In the genomic region with DNA sequence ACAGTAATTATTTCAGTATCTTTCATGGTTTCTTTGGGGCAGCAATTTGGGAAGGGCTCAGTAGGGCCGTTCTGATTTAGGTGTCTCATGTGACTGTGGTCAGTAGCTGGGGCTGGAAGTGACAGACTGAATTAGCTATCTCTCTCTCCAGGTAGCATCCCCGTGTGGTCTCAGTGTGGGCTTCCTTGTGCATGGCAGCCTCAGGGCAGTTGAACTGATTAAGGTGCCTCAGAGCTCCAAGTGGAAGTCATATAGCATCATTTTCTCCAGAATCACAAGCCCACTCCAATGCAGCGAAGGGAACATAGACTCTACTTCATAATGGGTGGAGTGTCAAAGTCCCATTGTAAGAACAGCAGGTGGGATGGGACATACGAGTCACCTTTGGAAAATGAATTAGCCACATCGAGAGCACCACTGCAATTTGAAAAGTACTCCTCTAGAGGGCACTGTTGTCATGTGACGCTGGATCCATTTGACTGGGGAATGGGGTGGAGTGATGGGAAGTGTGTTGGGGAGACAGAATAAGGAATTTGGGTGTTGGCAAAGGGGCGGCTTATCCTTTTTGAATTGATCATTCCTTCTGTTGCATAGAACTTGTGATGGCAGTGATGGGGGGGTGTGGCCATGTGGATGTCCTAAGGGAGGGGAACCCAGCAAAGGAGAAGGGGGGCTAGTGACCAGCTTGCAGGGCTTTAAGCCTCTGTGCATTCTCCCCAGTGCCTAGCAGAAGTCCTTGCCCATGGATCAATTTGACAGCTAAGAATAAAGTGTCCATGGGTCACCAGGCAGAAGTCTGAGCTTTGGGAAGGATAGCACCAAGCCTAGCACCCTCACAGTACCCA, we compare ENCODE assay signal across 9 cellular contexts. TPM values are rescaled to one million over a fixed set of nuclear protein-coding genes. Genes with fewer than 3 reads are reported as not detected.
DNase-seq lines count a peak whose midpoint lies in the region; ATAC-seq and TF ChIP-seq lines count a peak whose summit lies in the region.
"Had no signal": no experiment of that assay in that cellular context is flagged by ENCODE, and none has a peak within 500 bp of the region (broad histone marks: within the 10 kb centered on the region; RNA-seq: fewer than 3 reads in every experiment).

No MANE protein-coding gene starts in this region.

- no peak overlapping the region for H2BK12ac ChIP-seq in H9 (ENCODE audit: insufficient read length, low read depth, low read length)

- POLR2A ChIA-PET in CD8-positive, alpha-beta memory T cell (lab: Charles Lee) = no interaction called here

- ATAC-seq in gastroesophageal sphincter (no peak), HG02678 (IDR thresholded peaks at IDR 0.05; ENCODE audit: unreplicated experiment) (no peak), HG02642 (IDR thresholded peaks at IDR 0.05; ENCODE audit: poor library complexity, unreplicated experiment) (no peak)

- no peak overlapping the region for H3K14ac ChIP-seq in H9 (ENCODE audit: insufficient read depth, low read length)

- H2BK5ac ChIP-seq in H9 (ENCODE audit: insufficient read length, low read length) = no peak overlapping the region

- H3K79me2 ChIP-seq in H9 (ENCODE audit: insufficient read depth, low read length) = no peaks in the 10 kb centered on the region
- no peaks in the 10 kb centered on the region for H3K79me2 ChIP-seq in parathyroid adenoma

- no peak overlapping the region for H3K4ac ChIP-seq in H9 (ENCODE audit: low read depth, low read length)

- H3K23ac ChIP-seq in H9 (ENCODE audit: insufficient read length, low read depth, low read length) = no peak overlapping the region

- H3K27ac Mint-ChIP-seq in CD8-positive, alpha-beta memory T cell = peak overlapping the region in 1 of 8 donors; percentile 9
- no peak overlapping the region for H3K27ac Mint-ChIP-seq in H9

- H4K91ac ChIP-seq in H9 (ENCODE audit: insufficient read length, low read depth, low read length) = no peak overlapping the region

- H3K27me3 ChIP-seq in CD8-positive, alpha-beta memory T cell (ENCODE audit: insufficient read depth, low read length, poor library complexity, severe bottlenecking) = no peaks in the 10 kb centered on the region
- no peaks in the 10 kb centered on the region for H3K27me3 ChIP-seq in H9 (ENCODE audit: insufficient read depth, low read length)
- H3K27me3 ChIP-seq in gastroesophageal sphincter = peaks cover 24% of the 10 kb centered on the region
- no peaks in the 10 kb centered on the region for H3K27me3 ChIP-seq in parathyroid adenoma (ENCODE audit: control insufficient read depth, insufficient read depth, low read length)

- H2AFZ ChIP-seq in H9 (ENCODE audit: low read length) = no peak overlapping the region
- no peak overlapping the region for H2AFZ ChIP-seq in parathyroid adenoma

- no peaks in the 10 kb centered on the region for H3K36me3 Mint-ChIP-seq in CD8-positive, alpha-beta memory T cell
- H3K36me3 Mint-ChIP-seq in H9 (ENCODE audit: insufficient read depth in 1 of 3, low read depth in 3 of 3) = no peaks in the 10 kb centered on the region

- H3K4me2 ChIP-seq in H9 (ENCODE audit: insufficient read depth, insufficient read length, low read length) (no peak overlapping the region), parathyroid adenoma (ENCODE audit: low read length) (no peak overlapping the region)

- no peaks in the 10 kb centered on the region for H3K4me1 ChIP-seq in CD8-positive, alpha-beta memory T cell (ENCODE audit: insufficient read depth, low read length)
- H3K4me1 ChIP-seq in H9 (ENCODE audit: insufficient read depth, low read length) (no peaks in the 10 kb centered on the region), gastroesophageal sphincter (no peaks in the 10 kb centered on the region), parathyroid adenoma (no peaks in the 10 kb centered on the region)

- H3K9me3 Mint-ChIP-seq in CD8-positive, alpha-beta memory T cell = no peaks in the 10 kb centered on the region
- no peaks in the 10 kb centered on the region for H3K9me3 Mint-ChIP-seq in H9

- H2BK20ac ChIP-seq in H9 (ENCODE audit: low read depth, low read length, poor library complexity, severe bottlenecking) = no peak overlapping the region

- H2AK5ac ChIP-seq in H9 (ENCODE audit: insufficient read length, low read length) = no peak overlapping the region

- H3K9ac ChIP-seq in H9 (ENCODE audit: extremely low read depth, insufficient read length, low read length) = no peak overlapping the region
- H3K9ac ChIP-seq in parathyroid adenoma = no peak overlapping the region

- H3T11ph ChIP-seq in H9 (ENCODE audit: low read length) = no peak overlapping the region

- no peak overlapping the region for H3K27ac ChIP-seq in CD8-positive, alpha-beta memory T cell (ENCODE audit: low read depth, low read length)
- H3K27ac ChIP-seq in H9 (ENCODE audit: insufficient read length, low read depth, low read length) (no peak overlapping the region), gastroesophageal sphincter (no peak overlapping the region), parathyroid adenoma (no peak overlapping the region)
- H3K27ac ChIP-seq: SK-N-MC had no signal

- no peaks in the 10 kb centered on the region for H3K23me2 ChIP-seq in H9 (ENCODE audit: insufficient read length, low read depth, low read length, poor library complexity, severe bottlenecking)

- no peaks in the 10 kb centered on the region for H3K9me3 ChIP-seq in CD8-positive, alpha-beta memory T cell (ENCODE audit: low read length)
- no peaks in the 10 kb centered on the region for H3K9me3 ChIP-seq in H9 (ENCODE audit: control insufficient read depth, low read depth, low read length)
- no peaks in the 10 kb centered on the region for H3K9me3 ChIP-seq in gastroesophageal sphincter
- no peaks in the 10 kb centered on the region for H3K9me3 ChIP-seq in parathyroid adenoma (ENCODE audit: control insufficient read depth, low read length)

- no peaks in the 10 kb centered on the region for H3K79me1 ChIP-seq in H9 (ENCODE audit: insufficient read depth, low read depth, low read length, poor library complexity, severe bottlenecking)

- H3K56ac ChIP-seq in H9 (ENCODE audit: insufficient read length, low read depth, low read length) = no peak overlapping the region

- no CpG with 5 or more reads among the region's 7 CpGs for WGBS in H9 (ENCODE audit: extremely low coverage, insufficient read length, low lambda C conversion rate)
- 15 to 24% methylated on average over 6 to 7 of the region's 7 CpGs for WGBS in gastroesophageal sphincter (ENCODE audit: low coverage in 1 of 2), 2 donors

- peak in 4 of 5 donors; percentile 10 to 51 (median 34) for DNase-seq in CD8-positive, alpha-beta memory T cell
- peak; percentile 72 for DNase-seq in H9
- DNase-seq in NOMO-1 treated with DMSO at 0.1 percent for 48 hours (lab: John Stamatoyannopoulos, UW; ENCODE audit: unreplicated experiment) = peak; percentile 35
- DNase-seq in activated T-helper 1 cell treated with Interleukin-2 at 50 U/mL for 16 hours (ENCODE audit: low read depth) = peak; percentile 5

- no peaks in the 10 kb centered on the region for H3K4me1 Mint-ChIP-seq in CD8-positive, alpha-beta memory T cell
- peaks cover 3 to 9% of the 10 kb centered on the region in 2 experiments; a peak in 3 of 4 replicates for H3K4me1 Mint-ChIP-seq in H9

- CTCF ChIA-PET in CD8-positive, alpha-beta memory T cell (lab: Charles Lee) = interaction anchor here (0.7 to 3.1 kb wide), 12 partner anchors 9 to 306 kb away, joined by 3 to 34 read pairs (median 3); no protein-coding TSS in a partner anchor

- TF ChIP-seq POLR2A in gastroesophageal sphincter (IDR thresholded peaks at IDR 0.05) = no peak

- H4K5ac ChIP-seq in H9 (ENCODE audit: insufficient read length, low read depth, low read length) = no peak overlapping the region

- no peaks in the 10 kb centered on the region for H3K36me3 ChIP-seq in CD8-positive, alpha-beta memory T cell (ENCODE audit: insufficient read depth, low read length)
- no peaks in the 10 kb centered on the region for H3K36me3 ChIP-seq in gastroesophageal sphincter
- no peaks in the 10 kb centered on the region for H3K36me3 ChIP-seq in parathyroid adenoma (ENCODE audit: control insufficient read depth, insufficient read depth, low read length)

- TF ChIP-seq CTCF in H9 (conservative IDR thresholded peaks at IDR 0.05) (peak; percentile 90), gastroesophageal sphincter (IDR thresholded peaks at IDR 0.05) (peak in 3 of 4 experiments; percentile 23 to 64 (median 25)), parathyroid adenoma (IDR thresholded peaks at IDR 0.05) (peak; percentile 84)

- H4K20me1 ChIP-seq in H9 (ENCODE audit: control insufficient read depth, insufficient read depth, insufficient read length) = no peaks in the 10 kb centered on the region

- H2BK120ac ChIP-seq in H9 (ENCODE audit: low read depth, low read length, poor library complexity, severe bottlenecking) = no peak overlapping the region

- H3K4me3 Mint-ChIP-seq in CD8-positive, alpha-beta memory T cell = no peak overlapping the region
- H3K4me3 Mint-ChIP-seq in H9 = no peak overlapping the region

- H4K8ac ChIP-seq in H9 (replicated peaks; ENCODE audit: insufficient read length, low read depth, low read length) = no peak overlapping the region

- peaks cover 13 to 43% of the 10 kb centered on the region in 2 donors for H3K27me3 Mint-ChIP-seq in CD8-positive, alpha-beta memory T cell
- peaks cover 20% of the 10 kb centered on the region for H3K27me3 Mint-ChIP-seq in H9 (ENCODE audit: low read depth)

- no peak overlapping the region for H2BK15ac ChIP-seq in H9 (ENCODE audit: low read depth, low read length)

- no peak overlapping the region for H3K18ac ChIP-seq in H9 (ENCODE audit: insufficient read length, low read depth, low read length)

- no peak overlapping the region for H3K4me3 ChIP-seq in CD8-positive, alpha-beta memory T cell (ENCODE audit: low read length)
- H3K4me3 ChIP-seq in gastroesophageal sphincter (no peak overlapping the region), parathyroid adenoma (ENCODE audit: low read depth, low read length) (no peak overlapping the region)
- H3K4me3 ChIP-seq: SK-N-MC had no signal

- no peak for TF ChIP-seq EP300 in gastroesophageal sphincter (IDR thresholded peaks at IDR 0.05)

RNA-seq across cellular contexts. Expression of gene FAM136A, which starts 39.3 kb away (rescaled TPM):
- 100 to 1,000 TPM in 1 of 2 experiments, 10 to 100 TPM in 1; 99.4 to 102 TPM for total RNA-seq in CD8-positive, alpha-beta memory T cell
- 41.3 TPM for polyA plus RNA-seq in CD8-positive, alpha-beta memory T cell
- 118 and 119 TPM in 2 replicates for total RNA-seq in H9 (2021)
- 10 to 100 TPM; 17.9 to 33.0 (median 27.0) TPM for total RNA-seq in gastroesophageal sphincter

RNA-seq across cellular contexts. Expression of gene SNRPG, which starts 47.6 kb away (rescaled TPM):
- total RNA-seq in CD8-positive, alpha-beta memory T cell = 100 to 1,000 TPM; 497 to 551 TPM
- 267 TPM for polyA plus RNA-seq in CD8-positive, alpha-beta memory T cell
- total RNA-seq in H9 (2021) (408 and 422 TPM in 2 replicates), gastroesophageal sphincter (100 to 1,000 TPM in 2 of 4 donors, 10 to 100 TPM in 2; 64.4 to 139 (median 96.4) TPM)

Comparison
In these comparisons a context has a peak if more than half of its experiments do, and no peak if none do; other contexts are left out.
1. DNase-seq: peak in every context shown above with its lines; median percentile 72 in H9; 35 in NOMO-1 treated with DMSO at 0.1 percent for 48 hours; 34 in CD8-positive, alpha-beta memory T cell; 5 in activated T-helper 1 cell treated with Interleukin-2 at 50 U/mL for 16 hours.
2. CTCF ChIP-seq: peak in every context shown above with its lines; median percentile 90 in H9; 84 in parathyroid adenoma; 25 in gastroesophageal sphincter.